1 cellular context compared by ENCODE assay signal in genomic region chr10:68471586-68472408, GRCh38.
TF ChIP-seq lines count a peak whose summit lies in the region.

Gene DNA2, minus strand, starts transcription at chr10:68471973. Its CDS starts 109 bp downstream, at chr10:68471864.

TF ChIP-seq in HEK293, 187 proteins besides CTCF, POLR2A, EP300 and RAD21 (continued from another document):
- TF ChIP-seq ZBTB11 (tag by site-specific recombination; conservative IDR thresholded peaks at IDR 0.05; ENCODE audit: low read depth) (peak; percentile 63), ZNF433 (tag by site-specific recombination; IDR thresholded peaks at IDR 0.05; ENCODE audit: low read depth) (no peak), KLF9 (tag by site-specific recombination; IDR thresholded peaks at IDR 0.05; ENCODE audit: low read depth) (peak; percentile 52; the same call in 1 of the 2 replicates), REST (tag by site-specific recombination; IDR thresholded peaks at IDR 0.05) (no peak), KLF8 (tag by site-specific recombination; IDR thresholded peaks at IDR 0.05) (peak; percentile 65; the same call in 1 of the 2 replicates), ZNF561 (tag by site-specific recombination; IDR thresholded peaks at IDR 0.05; ENCODE audit: borderline replicate concordance) (peak; percentile 76; the same call in 1 of the 2 replicates), ZNF660 (tag by site-specific recombination; IDR thresholded peaks at IDR 0.05) (peak; percentile 86), ZNF416 (tag by site-specific recombination; IDR thresholded peaks at IDR 0.05) (no peak), SP7 (tag by site-specific recombination; IDR thresholded peaks at IDR 0.05) (peak; percentile 59), ZSCAN16 (tag by site-specific recombination; IDR thresholded peaks at IDR 0.05) (0 out of 2 replicates have a peak, but pooled peaks have one; percentile 55), ZNF658 (tag by site-specific recombination; IDR thresholded peaks at IDR 0.05) (no peak), ZNF10 (tag by site-specific recombination; IDR thresholded peaks at IDR 0.05) (peak; percentile 65), ZBTB8A (tag by site-specific recombination; IDR thresholded peaks at IDR 0.05) (peak; percentile 52; the same call in 1 of the 2 replicates), ZNF335 (tag by site-specific recombination; conservative IDR thresholded peaks at IDR 0.05) (peak; percentile 84)
